16 cellular contexts compared by ENCODE assay signal in genomic region chr2:107018366-107018765, GRCh38.
A peak's percentile ranks its signal among the peaks of the same experiment; 100 is the strongest.
DNase-seq lines count a peak whose midpoint lies in the region; ATAC-seq and TF ChIP-seq lines count a peak whose summit lies in the region.
"Had no signal": no experiment of that assay in that cellular context is flagged by ENCODE, and none has a peak within 500 bp of the region (broad histone marks: within the 10 kb centered on the region; RNA-seq: fewer than 3 reads in every experiment).

No MANE protein-coding gene starts in this region.

- no peak for TF ChIP-seq POLR2A in GM18505 (IDR thresholded peaks at IDR 0.05; ENCODE audit: borderline replicate concordance, extremely low read depth, insufficient read depth, insufficient read length)

- H3K9me2 ChIP-seq in Karpas-422 (replicated peaks; ENCODE audit: insufficient read depth, low read length): no peaks in the 10 kb centered on the region

- H4K20me1 ChIP-seq in Karpas-422 (ENCODE audit: insufficient read depth, low read depth, low read length): no peaks in the 10 kb centered on the region
- H4K20me1 ChIP-seq: BLaER1 had no signal

- H3K36me3 ChIP-seq in right atrium auricular region (no peaks in the 10 kb centered on the region), Karpas-422 (ENCODE audit: insufficient read depth, low read length) (no peaks in the 10 kb centered on the region)
- H3K36me3 ChIP-seq: BLaER1 had no signal

- H3K4me1 ChIP-seq in right atrium auricular region: no peaks in the 10 kb centered on the region
- H3K4me1 ChIP-seq in Karpas-422 (ENCODE audit: low read length): no peaks in the 10 kb centered on the region
- H3K4me1 ChIP-seq: BLaER1 had no signal

- H2AFZ ChIP-seq in Karpas-422 (ENCODE audit: low read length): no peak overlapping the region

- H3K27me3 ChIP-seq in right atrium auricular region (no peaks in the 10 kb centered on the region), Karpas-422 (ENCODE audit: low read length) (no peaks in the 10 kb centered on the region)
- H3K27me3 ChIP-seq: BLaER1 had no signal

- no peak overlapping the region for H3K9ac ChIP-seq in Karpas-422 (ENCODE audit: low read length)
- H3K9ac ChIP-seq: BLaER1 had no signal

- H3K4me3 ChIP-seq in right atrium auricular region (no peak overlapping the region), Karpas-422 (ENCODE audit: low read length) (no peak overlapping the region)
- H3K4me3 ChIP-seq: BLaER1, GM12878 had no signal

- no peak overlapping the region for H3K4me2 ChIP-seq in Karpas-422 (ENCODE audit: low read depth, low read length, poor library complexity, severe bottlenecking)
- H3K4me2 ChIP-seq: BLaER1 had no signal

- peak; percentile 50 for ATAC-seq in Right ventricle myocardium inferior
- ATAC-seq in GM18505 (IDR thresholded peaks at IDR 0.05; ENCODE audit: unreplicated experiment): no peak
- ATAC-seq: CD8-positive, alpha-beta T cell; GM12878 had no signal

- TF ChIP-seq CTCF in right atrium auricular region (IDR thresholded peaks at IDR 0.05): no peak
- peak; percentile 45; the same call in 1 of the 2 replicates for TF ChIP-seq CTCF in VCaP (conservative IDR thresholded peaks at IDR 0.05)

- intact Hi-C loops in Right ventricle myocardium inferior (cut with DNase I): no loop called here

- no peaks in the 10 kb centered on the region for H3K79me2 ChIP-seq in Karpas-422 (ENCODE audit: low read length)

- no peak for DNase-seq in Right ventricle myocardium inferior (ENCODE audit: missing footprints)
- no peak for DNase-seq in right atrium auricular region (ENCODE audit: low spot score)
- peak; percentile 56 for DNase-seq in Karpas-422
- no peak for DNase-seq in hypothalamus (lab: John Stamatoyannopoulos, UW)
- DNase-seq in NCI-H1694 treated with DMSO at 0.1 percent for 48 hours (lab: John Stamatoyannopoulos, UW): no peak
- DNase-seq: Calu3; CD8-positive, alpha-beta T cell; DMS79 treated with DMSO at 0.1 percent for 48 hours; GF-D8; H9; IMR-90 had no signal

- no peak overlapping the region for H3K27ac ChIP-seq in right atrium auricular region
- no peak overlapping the region for H3K27ac ChIP-seq in Karpas-422 (ENCODE audit: low read length)
- no peak overlapping the region for H3K27ac ChIP-seq in VCaP
- H3K27ac ChIP-seq: 22Rv1, BLaER1 had no signal

- H3K9me3 ChIP-seq in right atrium auricular region: no peaks in the 10 kb centered on the region
- H3K9me3 ChIP-seq in Karpas-422 (ENCODE audit: low read length): no peaks in the 10 kb centered on the region
- H3K9me3 ChIP-seq: BLaER1 had no signal
